In the genomic region with DNA sequence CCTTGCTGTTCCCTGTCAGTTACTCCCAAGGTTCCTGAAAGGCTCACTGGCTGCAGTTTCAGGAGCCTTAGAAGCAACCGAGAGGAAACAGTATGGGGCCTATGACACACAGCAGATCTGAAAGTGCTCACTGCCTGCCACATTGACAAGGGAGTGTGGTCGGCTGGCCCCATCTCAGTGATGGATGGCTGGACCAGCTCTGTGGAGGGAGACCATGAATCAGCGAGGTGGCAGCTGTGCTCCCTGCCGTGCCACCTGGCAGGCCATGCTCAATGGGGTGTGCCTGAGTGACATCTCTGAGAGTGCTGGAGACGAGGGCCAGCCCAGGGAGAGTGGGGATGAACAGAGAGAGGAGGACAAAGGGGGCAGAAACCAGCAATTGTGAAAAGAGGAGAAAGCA, we compare ENCODE assay signal across 9 cellular contexts. TPM values are rescaled to one million over a fixed set of nuclear protein-coding genes. Genes with fewer than 3 reads are reported as not detected.
DNase-seq lines count a peak whose midpoint lies in the region; ATAC-seq and TF ChIP-seq lines count a peak whose summit lies in the region.
"Had no signal": no experiment of that assay in that cellular context is flagged by ENCODE, and none has a peak within 500 bp of the region (broad histone marks: within the 10 kb centered on the region; RNA-seq: fewer than 3 reads in every experiment).

No MANE protein-coding gene starts in this region.

- H3K27me3 Mint-ChIP-seq in activated naive CD4-positive, alpha-beta T cell treated with anti-CD3 and anti-CD28 coated beads, Interleukin-2, amount 10 ng/mL, durations not matched to agents 7 days and 5 days: no peaks in the 10 kb centered on the region

- TF ChIP-seq EP300 in sigmoid colon (IDR thresholded peaks at IDR 0.05): no peak

- peak; percentile 92 for ATAC-seq in HG02610 (IDR thresholded peaks at IDR 0.05; ENCODE audit: unreplicated experiment)
- peak; percentile 54 for ATAC-seq in stimulated activated effector memory CD8-positive, alpha-beta T cell treated with anti-CD3 and anti-CD28 coated beads, Interleukin-12 subunit alpha, Interleukin-12 subunit beta, amount 100 ng/mL, for 72 hours
- no peak for ATAC-seq in GM19328 (IDR thresholded peaks at IDR 0.05; ENCODE audit: unreplicated experiment)

- no peaks in the 10 kb centered on the region for H3K9me3 Mint-ChIP-seq in activated naive CD4-positive, alpha-beta T cell treated with anti-CD3 and anti-CD28 coated beads, Interleukin-2, amount 10 ng/mL, durations not matched to agents 7 days and 5 days
- H3K9me3 Mint-ChIP-seq in stimulated activated effector memory CD8-positive, alpha-beta T cell treated with anti-CD3 and anti-CD28 coated beads, Interleukin-12 subunit alpha, Interleukin-12 subunit beta, amount 100 ng/mL, for 72 hours: no peaks in the 10 kb centered on the region

- H3K4me1 Mint-ChIP-seq in activated naive CD4-positive, alpha-beta T cell treated with anti-CD3 and anti-CD28 coated beads, Interleukin-2, amount 10 ng/mL, durations not matched to agents 7 days and 5 days: no peaks in the 10 kb centered on the region
- peaks cover 5% of the 10 kb centered on the region for H3K4me1 Mint-ChIP-seq in stimulated activated effector memory CD8-positive, alpha-beta T cell treated with anti-CD3 and anti-CD28 coated beads, Interleukin-12 subunit alpha, Interleukin-12 subunit beta, amount 100 ng/mL, for 72 hours

- H3K9me2 ChIP-seq in Karpas-422 (replicated peaks; ENCODE audit: insufficient read depth, low read length): no peaks in the 10 kb centered on the region

- H3K27ac ChIP-seq in Karpas-422 (ENCODE audit: low read length) (peak overlapping the region; percentile 58), adrenal gland (no peak overlapping the region), sigmoid colon (no peak overlapping the region)
- H3K27ac ChIP-seq: RWPE1 had no signal

- no peaks in the 10 kb centered on the region for H4K20me1 ChIP-seq in Karpas-422 (ENCODE audit: insufficient read depth, low read depth, low read length)

- H3K36me3 Mint-ChIP-seq in activated naive CD4-positive, alpha-beta T cell treated with anti-CD3 and anti-CD28 coated beads, Interleukin-2, amount 10 ng/mL, durations not matched to agents 7 days and 5 days: peaks cover 73% of the 10 kb centered on the region
- H3K36me3 Mint-ChIP-seq in stimulated activated effector memory CD8-positive, alpha-beta T cell treated with anti-CD3 and anti-CD28 coated beads, Interleukin-12 subunit alpha, Interleukin-12 subunit beta, amount 100 ng/mL, for 72 hours: peaks cover 100% of the 10 kb centered on the region

- no peak overlapping the region for H3K4me3 Mint-ChIP-seq in activated naive CD4-positive, alpha-beta T cell treated with anti-CD3 and anti-CD28 coated beads, Interleukin-2, amount 10 ng/mL, durations not matched to agents 7 days and 5 days
- H3K4me3 Mint-ChIP-seq in stimulated activated effector memory CD8-positive, alpha-beta T cell treated with anti-CD3 and anti-CD28 coated beads, Interleukin-12 subunit alpha, Interleukin-12 subunit beta, amount 100 ng/mL, for 72 hours: no peak overlapping the region

- no peaks in the 10 kb centered on the region for H3K27me3 ChIP-seq in Karpas-422 (ENCODE audit: low read length)
- H3K27me3 ChIP-seq in adrenal gland: no peaks in the 10 kb centered on the region
- no peaks in the 10 kb centered on the region for H3K27me3 ChIP-seq in sigmoid colon

- WGBS in adrenal gland, 4 donors: 63 to 68% (median 67%) methylated on average over 4 to 5 of the region's 5 CpGs
- 66 to 68% methylated on average over 5 of the region's 5 CpGs for WGBS in sigmoid colon, 2 donors

- H3K9me3 ChIP-seq in Karpas-422 (ENCODE audit: low read length): no peaks in the 10 kb centered on the region
- no peaks in the 10 kb centered on the region for H3K9me3 ChIP-seq in adrenal gland (replicated peaks in 1 of 3)
- H3K9me3 ChIP-seq in sigmoid colon: no peaks in the 10 kb centered on the region

- H3K9ac ChIP-seq in Karpas-422 (ENCODE audit: low read length): 0 out of 2 replicates have a peak overlapping the region, but pooled peaks have one; percentile 12

- no peak for TF ChIP-seq POLR2A in adrenal gland (IDR thresholded peaks at IDR 0.05)
- no peak for TF ChIP-seq POLR2A in sigmoid colon (IDR thresholded peaks at IDR 0.05)

- peak overlapping the region; percentile 57 for H3K27ac Mint-ChIP-seq in activated naive CD4-positive, alpha-beta T cell treated with anti-CD3 and anti-CD28 coated beads, Interleukin-2, amount 10 ng/mL, durations not matched to agents 7 days and 5 days
- peak overlapping the region; percentile 48 for H3K27ac Mint-ChIP-seq in stimulated activated effector memory CD8-positive, alpha-beta T cell treated with anti-CD3 and anti-CD28 coated beads, Interleukin-12 subunit alpha, Interleukin-12 subunit beta, amount 100 ng/mL, for 72 hours

- H3K4me3 ChIP-seq in Karpas-422 (ENCODE audit: low read length) (no peak overlapping the region), adrenal gland (no peak overlapping the region), sigmoid colon (no peak overlapping the region)

- TF ChIP-seq CTCF in adrenal gland (IDR thresholded peaks at IDR 0.05) (no peak), sigmoid colon (IDR thresholded peaks at IDR 0.05) (no peak)

- H2AFZ ChIP-seq in Karpas-422 (ENCODE audit: low read length): no peak overlapping the region

- H3K36me3 ChIP-seq in Karpas-422 (ENCODE audit: insufficient read depth, low read length) (peaks cover 85% of the 10 kb centered on the region), adrenal gland (replicated peaks in 1 of 2) (no peaks in the 10 kb centered on the region), sigmoid colon (no peaks in the 10 kb centered on the region)

- intact Hi-C loops in adrenal gland (cut with DNase I): no loop called here
- intact Hi-C loops in sigmoid colon (cut with DNase I): no loop called here

- peaks cover 24% of the 10 kb centered on the region for H3K79me2 ChIP-seq in Karpas-422 (ENCODE audit: low read length)

- H3K4me2 ChIP-seq in Karpas-422 (ENCODE audit: low read depth, low read length, poor library complexity, severe bottlenecking): no peak overlapping the region

- H3K4me1 ChIP-seq in Karpas-422 (ENCODE audit: low read length) (peaks cover 19% of the 10 kb centered on the region), adrenal gland (replicated peaks in 1 of 2) (no peaks in the 10 kb centered on the region), sigmoid colon (no peaks in the 10 kb centered on the region)

- DNase-seq in activated naive CD4-positive, alpha-beta T cell treated with anti-CD3 and anti-CD28 coated beads, Interleukin-2, amount 10 ng/mL, durations not matched to agents 7 days and 5 days: no peak
- DNase-seq in activated naive CD4-positive, alpha-beta T cell treated with anti-CD3 and anti-CD28 coated beads, Interleukin-2, amount 50 U/mL, for 16 hours: no peak
- DNase-seq in Karpas-422 (peak; percentile 61), adrenal gland (no peak), sigmoid colon (no peak)
- no peak for DNase-seq in stimulated activated effector memory CD8-positive, alpha-beta T cell treated with anti-CD3 and anti-CD28 coated beads, Interleukin-12 subunit alpha, Interleukin-12 subunit beta, amount 100 ng/mL, for 72 hours (ENCODE audit: low spot score in 2 of 2)

- CTCF ChIA-PET in activated naive CD4-positive, alpha-beta T cell treated with anti-CD3 and anti-CD28 coated beads, Interleukin-2, amount 10 ng/mL, durations not matched to agents 7 days and 5 days (lab: Charles Lee): no interaction called here

RNA-seq across cellular contexts. Expression of gene DOCK2, which starts 49.1 kb away (rescaled TPM):
- 199 and 255 TPM in 2 replicates for total RNA-seq in Karpas-422 (2014; rRNA removed; shearing (Covaris generic); ENCODE audit: low replicate concordance)
- total RNA-seq in adrenal gland (10 to 100 TPM; 18.3 to 59.5 (median 24.3) TPM), sigmoid colon (10 to 100 TPM; 10.9 to 20.5 (median 13.6) TPM)
- polyA plus RNA-seq in adrenal gland (10 to 100 TPM in 1 of 3 donors, 1 to 10 TPM in 2; 3.3 to 10.9 (median 4.2) TPM), sigmoid colon (10 to 100 TPM in 1 of 3 donors, 1 to 10 TPM in 2; 2.3 to 21.1 (median 4.2) TPM)
